In the genomic region with DNA sequence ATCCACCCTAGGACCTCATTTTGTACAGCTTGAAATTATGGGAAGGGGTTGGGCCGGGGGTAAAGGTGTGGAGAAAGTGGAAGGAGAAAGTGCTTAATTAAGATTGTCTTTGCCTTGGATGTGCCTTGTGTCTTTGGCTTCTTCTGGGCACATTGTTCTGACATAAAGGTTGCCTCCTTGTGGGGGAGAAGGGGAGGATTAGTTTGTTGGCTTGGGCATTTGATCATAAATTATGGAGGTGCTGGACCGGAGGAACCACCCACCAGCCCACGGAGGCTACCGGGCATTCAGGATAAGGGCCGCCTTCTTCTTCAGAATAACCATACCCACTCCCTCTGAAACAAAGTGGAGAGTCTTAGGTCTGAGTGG, we compare ENCODE assay signal across 1 cellular context.
A peak's percentile ranks its signal among the peaks of the same experiment; 100 is the strongest.
TF ChIP-seq lines count a peak whose summit lies in the region.

No MANE protein-coding gene starts in this region.

TF ChIP-seq in GM12878, 131 proteins besides CTCF, POLR2A, EP300 and RAD21:
- TF ChIP-seq, protein P1, sequence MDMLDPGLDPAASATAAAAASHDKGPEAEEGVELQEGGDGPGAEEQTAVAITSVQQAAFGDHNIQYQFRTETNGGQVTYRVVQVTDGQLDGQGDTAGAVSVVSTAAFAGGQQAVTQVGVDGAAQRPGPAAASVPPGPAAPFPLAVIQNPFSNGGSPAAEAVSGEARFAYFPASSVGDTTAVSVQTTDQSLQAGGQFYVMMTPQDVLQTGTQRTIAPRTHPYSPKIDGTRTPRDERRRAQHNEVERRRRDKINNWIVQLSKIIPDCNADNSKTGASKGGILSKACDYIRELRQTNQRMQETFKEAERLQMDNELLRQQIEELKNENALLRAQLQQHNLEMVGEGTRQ (IDR thresholded peaks at IDR 0.05; ENCODE audit: borderline replicate concordance, low read depth, low read length): no peak
- 0 out of 2 replicates have a peak, but pooled peaks have one; percentile 9 for TF ChIP-seq TBL1XR1 (IDR thresholded peaks at IDR 0.05; ENCODE audit: low read depth, low read length)
